In genomic region chr22:40203568-40203967, GRCh38 we compare ENCODE assay signal across 8 cellular contexts. TPM values are rescaled to one million over a fixed set of nuclear protein-coding genes. Genes with fewer than 3 reads are reported as not detected.
A peak's percentile ranks its signal among the peaks of the same experiment; 100 is the strongest.
DNase-seq lines count a peak whose midpoint lies in the region; ATAC-seq and TF ChIP-seq lines count a peak whose summit lies in the region.

No MANE protein-coding gene starts in this region.

- POLR2A ChIA-PET in A673 (lab: Charles Lee; ENCODE audit: low non-redundant PET), result no interaction called here

- peaks cover 10 to 61% of the 10 kb centered on the region in 2 donors for H3K4me1 ChIP-seq in left lung
- H3K4me1 ChIP-seq in A673 (ENCODE audit: insufficient read depth, low read length, poor library complexity, severe bottlenecking), result peaks cover 10% of the 10 kb centered on the region

- H3K27ac ChIP-seq in left lung (peak overlapping the region; percentile 24 to 40), A673 (ENCODE audit: low read depth, low read length, poor library complexity, severe bottlenecking) (no peak overlapping the region)

- ATAC-seq in GM21390 (IDR thresholded peaks at IDR 0.05; ENCODE audit: unreplicated experiment), result peak; percentile 57
- peak; percentile 98 for ATAC-seq in T-helper 17 cell
- ATAC-seq in left lung, result peak; percentile 25

- DNase-seq in DMS153 treated with DMSO at 0.1 percent for 48 hours (lab: John Stamatoyannopoulos, UW; ENCODE audit: unreplicated experiment) (peak; percentile 39), T-helper 17 cell (no peak), left lung (no peak), NCI-H524 (lab: John Stamatoyannopoulos, UW) (no peak), NK-92 (lab: John Stamatoyannopoulos, UW; ENCODE audit: unreplicated experiment) (no peak), A673 (ENCODE audit: low spot score) (no peak), type B pancreatic cell (ENCODE audit: extremely low spot score, unreplicated experiment) (no peak)

- H3K27me3 Mint-ChIP-seq in T-helper 17 cell (no peaks in the 10 kb centered on the region), type B pancreatic cell (no peaks in the 10 kb centered on the region)

- intact Hi-C loops in left lung (cut with DNase I) (no loop called here), A673 (cut with micrococcal nuclease; ENCODE audit: unreplicated experiment) (no loop called here)

- H3K27ac Mint-ChIP-seq in T-helper 17 cell, result peak overlapping the region; percentile 96
- H3K27ac Mint-ChIP-seq in type B pancreatic cell, result no peak overlapping the region

- no TSS peak for BruUV-seq in A673 (replicated peaks; lab: Mats Ljungman, UMichigan)

- H3K9me3 ChIP-seq in T-helper 17 cell (ENCODE audit: control insufficient read depth, low read length, poor library complexity, severe bottlenecking) (no peaks in the 10 kb centered on the region), left lung (no peaks in the 10 kb centered on the region), A673 (ENCODE audit: low read depth, low read length, poor library complexity, severe bottlenecking) (no peaks in the 10 kb centered on the region)

- H3K4me3 ChIP-seq in left lung, result no peak overlapping the region
- H3K4me3 ChIP-seq in A673 (ENCODE audit: low read depth, low read length, poor library complexity, severe bottlenecking), result no peak overlapping the region

- peaks cover 45% of the 10 kb centered on the region for H3K4me1 Mint-ChIP-seq in T-helper 17 cell
- peaks cover 22% of the 10 kb centered on the region for H3K4me1 Mint-ChIP-seq in type B pancreatic cell (ENCODE audit: unreplicated experiment)

- CTCF ChIA-PET in A673 (lab: Charles Lee), result no interaction called here

- H3K4me3 Mint-ChIP-seq in T-helper 17 cell, result peak overlapping the region; percentile 77
- no peak overlapping the region for H3K4me3 Mint-ChIP-seq in type B pancreatic cell

- H3K36me3 Mint-ChIP-seq in T-helper 17 cell (ENCODE audit: low read depth), result no peaks in the 10 kb centered on the region
- H3K36me3 Mint-ChIP-seq in type B pancreatic cell, result peaks cover 7% of the 10 kb centered on the region

- TF ChIP-seq CTCF in left lung (IDR thresholded peaks at IDR 0.05) (no peak), A673 (conservative IDR thresholded peaks at IDR 0.05; ENCODE audit: low read depth, low read length) (no peak), type B pancreatic cell (conservative IDR thresholded peaks at IDR 0.05) (no peak)

- no peaks in the 10 kb centered on the region for H3K9me3 Mint-ChIP-seq in type B pancreatic cell

- H3K27me3 ChIP-seq in left lung (no peaks in the 10 kb centered on the region), A673 (replicated peaks; ENCODE audit: insufficient read depth, low read depth, low read length, poor library complexity) (no peaks in the 10 kb centered on the region)

- H3K36me3 ChIP-seq in left lung, result no peaks in the 10 kb centered on the region
- H3K36me3 ChIP-seq in A673 (ENCODE audit: insufficient read depth, low read length, poor library complexity, severe bottlenecking), result no peaks in the 10 kb centered on the region

RNA-seq across cellular contexts. Expression of gene TNRC6B, which starts 25.8 kb away (rescaled TPM):
- total RNA-seq in T-helper 17 cell (100 to 1,000 TPM; 128 to 140 TPM), left lung (10 to 100 TPM; 40.3 to 40.7 TPM), A673 (2021) (52.2 and 56.6 TPM in 2 replicates), type B pancreatic cell (ENCODE audit: low replicate concordance) (48.3 and 50.7 TPM in 2 replicates)

Comparison
In these comparisons a context has a peak if more than half of its experiments do, and no peak if none do; other contexts are left out.
1. ATAC-seq: peak in every context shown above with its lines; median percentile 98 in T-helper 17 cell; 57 in GM21390; 25 in left lung.